ENCODE assay signal across 15 cellular contexts in genomic region chr20:53903652-53903987, GRCh38.
DNase-seq lines count a peak whose midpoint lies in the region; ATAC-seq and TF ChIP-seq lines count a peak whose summit lies in the region.
"Had no signal": no experiment of that assay in that cellular context is flagged by ENCODE, and none has a peak within 500 bp of the region (broad histone marks: within the 10 kb centered on the region; RNA-seq: fewer than 3 reads in every experiment).

No MANE protein-coding gene starts in this region.

- H3K9me3 Mint-ChIP-seq in activated T-cell treated with anti-CD3 and anti-CD28 coated beads, Interleukin-2, amount 50 U/mL, for 72 hours = no peaks in the 10 kb centered on the region
- H3K9me3 Mint-ChIP-seq in activated naive CD8-positive, alpha-beta T cell treated with anti-CD3 and anti-CD28 coated beads, Interleukin-2, amount 50 U/mL, for 24 hours = no peaks in the 10 kb centered on the region

- no peak for TF ChIP-seq CTCF in OCI-LY1 (IDR thresholded peaks at IDR 0.05; ENCODE audit: low read length)

- no peak overlapping the region for H2AFZ ChIP-seq in OCI-LY1 (ENCODE audit: low read length)

- H4K20me1 ChIP-seq in OCI-LY1 (ENCODE audit: insufficient read depth, low read length) = no peaks in the 10 kb centered on the region

- H3K36me3 ChIP-seq in OCI-LY1 (ENCODE audit: insufficient read depth, low read length) = no peaks in the 10 kb centered on the region
- no peaks in the 10 kb centered on the region for H3K36me3 ChIP-seq in skeletal muscle satellite cell (ENCODE audit: insufficient read depth, low read length)
- H3K36me3 ChIP-seq: ovary had no signal

- no peaks in the 10 kb centered on the region for H3K27me3 Mint-ChIP-seq in activated T-cell treated with anti-CD3 and anti-CD28 coated beads, Interleukin-2, amount 50 U/mL, for 72 hours (ENCODE audit: low read depth)
- no peaks in the 10 kb centered on the region for H3K27me3 Mint-ChIP-seq in activated naive CD8-positive, alpha-beta T cell treated with anti-CD3 and anti-CD28 coated beads, Interleukin-2, amount 50 U/mL, for 24 hours

- no peak overlapping the region for H3K4me3 ChIP-seq in OCI-LY1 (ENCODE audit: low read depth, low read length, poor library complexity, severe bottlenecking)
- H3K4me3 ChIP-seq in skeletal muscle satellite cell (ENCODE audit: low read length) = no peak overlapping the region
- H3K4me3 ChIP-seq: ovary had no signal

- H3K4me2 ChIP-seq in OCI-LY1 (ENCODE audit: low read length) = no peak overlapping the region
- H3K4me2 ChIP-seq in skeletal muscle satellite cell (ENCODE audit: low read length) = peak overlapping the region; percentile 1

- H3K27ac Mint-ChIP-seq in activated T-cell treated with anti-CD3 and anti-CD28 coated beads, Interleukin-2, amount 50 U/mL, for 72 hours = peak overlapping the region; percentile 16
- H3K27ac Mint-ChIP-seq in activated naive CD8-positive, alpha-beta T cell treated with anti-CD3 and anti-CD28 coated beads, Interleukin-2, amount 50 U/mL, for 24 hours = peak overlapping the region; percentile 15

- peaks cover 88% of the 10 kb centered on the region for H3K4me1 ChIP-seq in OCI-LY1 (ENCODE audit: insufficient read depth, low read length, severe bottlenecking)
- peaks cover 62% of the 10 kb centered on the region for H3K4me1 ChIP-seq in skeletal muscle satellite cell (ENCODE audit: control insufficient read depth, insufficient read depth, low read length)

- H3K36me3 Mint-ChIP-seq in activated T-cell treated with anti-CD3 and anti-CD28 coated beads, Interleukin-2, amount 50 U/mL, for 72 hours (ENCODE audit: insufficient read depth in 2 of 2) = no peaks in the 10 kb centered on the region
- H3K36me3 Mint-ChIP-seq in activated naive CD8-positive, alpha-beta T cell treated with anti-CD3 and anti-CD28 coated beads, Interleukin-2, amount 50 U/mL, for 24 hours (ENCODE audit: low read depth) = no peaks in the 10 kb centered on the region

- peak overlapping the region; percentile 95 for H3K27ac ChIP-seq in OCI-LY1 (ENCODE audit: low read depth, low read length, poor library complexity, severe bottlenecking)
- H3K27ac ChIP-seq: ovary had no signal

- H3K27me3 ChIP-seq in OCI-LY1 (ENCODE audit: insufficient read depth, low read length) (no peaks in the 10 kb centered on the region), skeletal muscle satellite cell (ENCODE audit: control insufficient read depth, insufficient read depth, low read length) (no peaks in the 10 kb centered on the region)
- H3K27me3 ChIP-seq: ovary had no signal

- ATAC-seq in activated T-cell treated with anti-CD3 and anti-CD28 coated beads, Interleukin-2, amount 50 U/mL, for 72 hours (replicated peaks in 1 of 2) = peak; percentile 49 to 51
- no peak for ATAC-seq in activated naive CD8-positive, alpha-beta T cell treated with anti-CD3 and anti-CD28 coated beads, Interleukin-2, amount 50 U/mL, for 24 hours

- H3K4me1 Mint-ChIP-seq in activated T-cell treated with anti-CD3 and anti-CD28 coated beads, Interleukin-2, amount 50 U/mL, for 72 hours (ENCODE audit: low read depth) = peaks cover 63% of the 10 kb centered on the region
- H3K4me1 Mint-ChIP-seq in activated naive CD8-positive, alpha-beta T cell treated with anti-CD3 and anti-CD28 coated beads, Interleukin-2, amount 50 U/mL, for 24 hours = peaks cover 72% of the 10 kb centered on the region

- H3K9me2 ChIP-seq in OCI-LY1 (ENCODE audit: low read depth, low read length) = no peaks in the 10 kb centered on the region

- no peak overlapping the region; the same call in 1 of the 2 replicates for H3K9ac ChIP-seq in OCI-LY1 (ENCODE audit: low read length)
- no peak overlapping the region for H3K9ac ChIP-seq in skeletal muscle satellite cell (ENCODE audit: low read depth, low read length)

- no peaks in the 10 kb centered on the region for H3F3A ChIP-seq in OCI-LY1 (ENCODE audit: insufficient read depth, low read length)

- no peaks in the 10 kb centered on the region for H3K9me3 ChIP-seq in OCI-LY1 (ENCODE audit: low read length)
- no peaks in the 10 kb centered on the region for H3K9me3 ChIP-seq in skeletal muscle satellite cell (replicated peaks; ENCODE audit: low read length)
- H3K9me3 ChIP-seq: ovary had no signal

- no peaks in the 10 kb centered on the region for H3K79me2 ChIP-seq in OCI-LY1 (ENCODE audit: insufficient read depth, low read length)

- peak; percentile 37 to 69 for DNase-seq in activated T-cell treated with anti-CD3 and anti-CD28 coated beads, Interleukin-2, amount 50 U/mL, for 72 hours
- no peak for DNase-seq in activated T-cell treated with anti-CD3 and anti-CD28 coated beads, Interleukin-2, amount 50 U/mL, for 1 hour
- peak; percentile 34 for DNase-seq in activated naive CD8-positive, alpha-beta T cell treated with anti-CD3 and anti-CD28 coated beads, Interleukin-2, amount 50 U/mL, for 24 hours
- no peak for DNase-seq in NCI-H2081 (lab: John Stamatoyannopoulos, UW)
- no peak for DNase-seq in COLO829 (ENCODE audit: low spot score)
- DNase-seq in NCI-H2029 (lab: John Stamatoyannopoulos, UW) = no peak
- DNase-seq: DMS 273 treated with DMSO at 0.1 percent for 48 hours; mesendoderm; NCI-H1048; ovary; stimulated activated CD4-positive, alpha-beta T cell treated with anti-CD3 and anti-CD28 coated beads, Interleukin-15, amount 100 ng/mL, for 24 hours; stimulated activated CD8-positive, alpha-beta memory T cell treated with anti-CD3 and anti-CD28 coated beads, Interleukin-4, amount 100 ng/mL, for 48 hours; trophoblast cell had no signal

- H3K4me3 Mint-ChIP-seq in activated T-cell treated with anti-CD3 and anti-CD28 coated beads, Interleukin-2, amount 50 U/mL, for 72 hours = peak overlapping the region in 1 of 2 donors; percentile 21
- H3K4me3 Mint-ChIP-seq in activated naive CD8-positive, alpha-beta T cell treated with anti-CD3 and anti-CD28 coated beads, Interleukin-2, amount 50 U/mL, for 24 hours = no peak overlapping the region

Comparison
In these comparisons a context has a peak if more than half of its experiments do, and no peak if none do; other contexts are left out.
1. DNase-seq: peak in activated T-cell treated with anti-CD3 and anti-CD28 coated beads, Interleukin-2, amount 50 U/mL, for 72 hours (2 of 2) and activated naive CD8-positive, alpha-beta T cell treated with anti-CD3 and anti-CD28 coated beads, Interleukin-2, amount 50 U/mL, for 24 hours (single experiment); none in activated T-cell treated with anti-CD3 and anti-CD28 coated beads, Interleukin-2, amount 50 U/mL, for 1 hour (single experiment), NCI-H2081 (0 of 2), COLO829 (single experiment) and NCI-H2029 (single experiment).